ENCODE assay signal across 14 cellular contexts in genomic region chr2:205293559-205293958, GRCh38.
"Had no signal": no experiment of that assay in that cellular context is flagged by ENCODE, and none has a peak within 500 bp of the region (broad histone marks: within the 10 kb centered on the region; RNA-seq: fewer than 3 reads in every experiment).

No MANE protein-coding gene starts in this region.

- H3K9me3 ChIP-seq: pancreas had no signal

- H3K36me3 ChIP-seq: neural progenitor cell, pancreas had no signal

- H3K27ac Mint-ChIP-seq: activated CD4-positive, alpha-beta memory T cell treated with anti-CD3 and anti-CD28 coated beads for 36 hours; activated naive CD4-positive, alpha-beta T cell treated with anti-CD3 and anti-CD28 coated beads, Interleukin-2, amount 50 U/mL, for 72 hours; brain; endodermal cell; neural progenitor cell; T-helper 2 cell treated with Interferon-gamma antibody and Interleukin-4, amounts not matched to agents 5 μg/mL and 100 μg/mL, for 36 hours had no signal

- DNase-seq: activated CD4-positive, alpha-beta memory T cell treated with anti-CD3 and anti-CD28 coated beads for 36 hours; activated effector memory CD4-positive, alpha-beta T cell treated with anti-CD3 and anti-CD28 coated beads, Interleukin-2, amount 50 U/mL, for 16 hours; activated T-cell treated with anti-CD3 and anti-CD28 coated beads, Interleukin-2, amount 50 U/mL, for 4 hours; amygdala; endodermal cell; erythroblast; pancreas had no signal

- H3K4me3 ChIP-seq: neural progenitor cell, pancreas, tibial nerve had no signal

- H3K27me3 Mint-ChIP-seq: activated CD4-positive, alpha-beta memory T cell treated with anti-CD3 and anti-CD28 coated beads for 36 hours; brain; central memory CD8-positive, alpha-beta T cell had no signal

- H3K27me3 ChIP-seq: neural progenitor cell, pancreas, tibial nerve had no signal

- H3K4me1 ChIP-seq: tibial nerve had no signal

- H3K27ac ChIP-seq: neural progenitor cell, pancreas, tibial nerve, VCaP had no signal

- H3K36me3 Mint-ChIP-seq: activated CD4-positive, alpha-beta memory T cell treated with anti-CD3 and anti-CD28 coated beads for 36 hours; neural progenitor cell had no signal

- H3K9me3 Mint-ChIP-seq: activated CD4-positive, alpha-beta memory T cell treated with anti-CD3 and anti-CD28 coated beads for 36 hours; central memory CD8-positive, alpha-beta T cell; endodermal cell had no signal

- H3K4me3 Mint-ChIP-seq: activated CD4-positive, alpha-beta memory T cell treated with anti-CD3 and anti-CD28 coated beads for 36 hours; activated T-cell treated with anti-CD3 and anti-CD28 coated beads, Interleukin-2, amount 50 U/mL, for 4 hours; brain; central memory CD8-positive, alpha-beta T cell; endodermal cell; neural progenitor cell; T-helper 2 cell treated with Interferon-gamma antibody and Interleukin-4, amounts not matched to agents 5 μg/mL and 100 μg/mL, for 36 hours had no signal

- H3K4me1 Mint-ChIP-seq: central memory CD8-positive, alpha-beta T cell had no signal
